21 cellular contexts compared by ENCODE assay signal in the genomic region with DNA sequence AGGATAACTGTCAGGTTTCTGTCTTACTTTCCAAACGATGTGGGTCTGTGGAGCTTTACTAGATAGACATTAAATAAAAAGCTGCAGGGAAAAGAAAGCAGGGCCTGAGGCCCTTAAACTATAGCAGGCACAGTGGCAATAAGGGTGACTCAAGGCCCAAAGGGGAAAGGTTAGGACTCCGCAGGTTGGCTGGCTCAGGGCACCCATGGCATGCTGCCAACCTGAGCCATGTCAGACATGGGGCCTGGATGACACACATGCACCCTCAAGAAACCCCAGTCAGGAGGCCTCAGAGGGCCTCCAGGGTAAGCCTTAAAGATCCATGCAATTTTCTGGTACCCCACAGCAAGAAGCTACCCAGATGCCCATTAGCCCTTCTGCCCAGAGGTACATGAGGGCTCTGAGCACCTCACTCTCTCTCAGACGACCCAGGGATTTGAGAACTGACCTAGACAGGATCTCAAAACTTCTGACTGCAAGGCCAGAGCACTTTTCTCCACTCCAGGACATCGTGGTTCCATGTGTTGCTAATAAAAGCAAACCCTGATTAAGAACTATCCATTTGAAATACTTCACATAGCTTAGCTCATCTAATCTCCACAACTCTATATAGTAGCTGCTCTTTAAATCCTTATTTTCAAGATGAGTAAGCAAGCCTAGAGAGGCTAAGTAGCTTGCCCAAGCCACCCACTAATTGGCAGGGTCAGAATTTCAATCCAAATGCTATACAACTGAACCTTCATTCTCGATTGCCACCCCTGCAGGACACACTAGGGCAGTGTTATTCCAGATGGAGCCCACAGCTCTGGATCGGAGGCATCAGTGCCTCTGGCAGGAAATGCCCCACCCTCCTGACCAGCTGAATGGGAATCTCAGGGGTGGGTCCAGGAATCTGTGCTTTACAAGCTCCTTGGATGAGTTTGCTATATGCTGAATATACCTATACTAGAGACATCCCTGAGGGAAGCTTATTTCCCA.
DNase-seq lines count a peak whose midpoint lies in the region; ATAC-seq and TF ChIP-seq lines count a peak whose summit lies in the region.
"Had no signal": no experiment of that assay in that cellular context is flagged by ENCODE, and none has a peak within 500 bp of the region (broad histone marks: within the 10 kb centered on the region; RNA-seq: fewer than 3 reads in every experiment).

No MANE protein-coding gene starts in this region.

- no peaks in the 10 kb centered on the region for H3K27me3 ChIP-seq in left lung
- H3K27me3 ChIP-seq: gastrocnemius medialis had no signal

- TF ChIP-seq CTCF in left lung (IDR thresholded peaks at IDR 0.05): no peak

- peaks cover 18% of the 10 kb centered on the region for H3K36me3 Mint-ChIP-seq in activated naive CD4-positive, alpha-beta T cell treated with anti-CD3 and anti-CD28 coated beads, Interleukin-2, amount 10 ng/mL, durations not matched to agents 7 days and 5 days

- no peak overlapping the region for H3K4me3 ChIP-seq in left lung
- H3K4me3 ChIP-seq: gastrocnemius medialis, GM12878, thoracic aorta had no signal

- intact Hi-C loops in left lung (cut with DNase I): no loop called here

- peaks cover 35% of the 10 kb centered on the region for H3K9me3 Mint-ChIP-seq in activated naive CD4-positive, alpha-beta T cell treated with anti-CD3 and anti-CD28 coated beads, Interleukin-2, amount 10 ng/mL, durations not matched to agents 7 days and 5 days

- H3K4me1 ChIP-seq in left lung: peaks cover 0 to 7% of the 10 kb centered on the region in 2 donors

- H3K4me3 Mint-ChIP-seq in activated naive CD4-positive, alpha-beta T cell treated with anti-CD3 and anti-CD28 coated beads, Interleukin-2, amount 10 ng/mL, durations not matched to agents 7 days and 5 days: no peak overlapping the region
- H3K4me3 Mint-ChIP-seq: activated naive CD4-positive, alpha-beta T cell treated with anti-CD3 and anti-CD28 coated beads for 36 hours; CD14-positive monocyte; memory B cell; neural crest cell had no signal

- H3K27ac Mint-ChIP-seq in activated naive CD4-positive, alpha-beta T cell treated with anti-CD3 and anti-CD28 coated beads, Interleukin-2, amount 10 ng/mL, durations not matched to agents 7 days and 5 days: no peak overlapping the region
- H3K27ac Mint-ChIP-seq: activated naive CD4-positive, alpha-beta T cell treated with anti-CD3 and anti-CD28 coated beads for 36 hours; memory B cell had no signal

- peaks cover 0 to 6% of the 10 kb centered on the region in 2 donors for H3K36me3 ChIP-seq in left lung
- H3K36me3 ChIP-seq: gastrocnemius medialis, thoracic aorta had no signal

- H3K9me3 ChIP-seq in left lung: peaks cover 0 to 24% of the 10 kb centered on the region in 2 donors
- H3K9me3 ChIP-seq: gastrocnemius medialis had no signal

- no peak for ATAC-seq in left lung
- ATAC-seq: gastrocnemius medialis, GM12878 had no signal

- no peaks in the 10 kb centered on the region for H3K4me1 Mint-ChIP-seq in activated naive CD4-positive, alpha-beta T cell treated with anti-CD3 and anti-CD28 coated beads, Interleukin-2, amount 10 ng/mL, durations not matched to agents 7 days and 5 days

- peak; percentile 21 for DNase-seq in Daoy (ENCODE audit: low read depth)
- DNase-seq in LoVo (ENCODE audit: low spot score): peak; percentile 15
- peak; percentile 16 for DNase-seq in dedifferentiated amniotic fluid mesenchymal stem cell (ENCODE audit: extremely low spot score)
- peak; percentile 15 for DNase-seq in iris pigment epithelial cell (ENCODE audit: low read depth)
- no peak for DNase-seq in germinal center (ENCODE audit: low spot score)
- no peak for DNase-seq in stimulated activated CD4-positive, alpha-beta T cell treated with anti-CD3 and anti-CD28 coated beads, Interleukin-4, amount 100 ng/mL, for 1 hour
- no peak for DNase-seq in left lung
- DNase-seq in activated naive CD4-positive, alpha-beta T cell treated with anti-CD3 and anti-CD28 coated beads, Interleukin-2, amount 10 ng/mL, durations not matched to agents 7 days and 5 days: no peak
- DNase-seq: activated CD4-positive, CD25-positive, alpha-beta regulatory T cell treated with anti-CD3 and anti-CD28 coated beads, Interleukin-2, amount 50 U/mL, for 72 hours; activated CD8-positive, alpha-beta memory T cell treated with anti-CD3 and anti-CD28 coated beads, Interleukin-2, amount 50 U/mL, for 48 hours; activated naive CD4-positive, alpha-beta T cell treated with anti-CD3 and anti-CD28 coated beads for 36 hours; effector CD4-positive, alpha-beta T cell; gastrocnemius medialis; NCI-H2171; NCI-H774; retina had no signal

- no peak overlapping the region for H3K27ac ChIP-seq in left lung
- H3K27ac ChIP-seq: gastrocnemius medialis, thoracic aorta had no signal

- CTCF ChIA-PET in activated naive CD4-positive, alpha-beta T cell treated with anti-CD3 and anti-CD28 coated beads, Interleukin-2, amount 10 ng/mL, durations not matched to agents 7 days and 5 days (lab: Charles Lee): interaction anchor here (0.6 to 1.6 kb wide), 3 partner anchors 12 to 46 kb away, joined by 3 to 9 read pairs (median 3); no protein-coding TSS in a partner anchor

- H3K27me3 Mint-ChIP-seq in activated naive CD4-positive, alpha-beta T cell treated with anti-CD3 and anti-CD28 coated beads, Interleukin-2, amount 10 ng/mL, durations not matched to agents 7 days and 5 days: no peaks in the 10 kb centered on the region
- H3K27me3 Mint-ChIP-seq: memory B cell had no signal

Comparison
In these comparisons a context has a peak if more than half of its experiments do, and no peak if none do; other contexts are left out.
1. DNase-seq: peak in Daoy (single experiment), LoVo (single experiment), dedifferentiated amniotic fluid mesenchymal stem cell (single experiment) and iris pigment epithelial cell (single experiment); none in germinal center (single experiment), stimulated activated CD4-positive, alpha-beta T cell treated with anti-CD3 and anti-CD28 coated beads, Interleukin-4, amount 100 ng/mL, for 1 hour (single experiment), left lung (0 of 2) and activated naive CD4-positive, alpha-beta T cell treated with anti-CD3 and anti-CD28 coated beads, Interleukin-2, amount 10 ng/mL, durations not matched to agents 7 days and 5 days (single experiment).